31 cellular contexts compared by ENCODE assay signal in the genomic region with DNA sequence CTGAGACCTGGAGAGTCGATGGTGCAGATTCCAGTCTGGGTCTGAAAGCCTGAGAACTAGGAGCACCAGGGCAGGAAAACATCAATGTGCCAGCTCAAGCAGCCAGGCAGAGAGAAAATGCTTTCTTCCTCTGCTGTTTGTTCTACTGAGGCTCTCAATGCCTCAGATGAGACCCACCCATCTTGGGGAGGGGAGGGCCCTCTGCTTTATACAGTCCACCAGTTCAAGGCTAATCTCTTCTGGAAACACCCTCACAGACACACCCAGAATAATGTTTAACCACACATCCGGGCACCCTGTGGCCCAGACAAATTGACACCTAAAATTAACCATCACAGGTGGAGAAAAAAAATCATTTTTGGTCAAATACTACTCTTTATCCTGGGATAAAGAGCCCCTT.
"Had no signal": no experiment of that assay in that cellular context is flagged by ENCODE, and none has a peak within 500 bp of the region (broad histone marks: within the 10 kb centered on the region; RNA-seq: fewer than 3 reads in every experiment).

No MANE protein-coding gene starts in this region.

- DNase-seq: activated CD4-positive, alpha-beta memory T cell treated with anti-CD3 and anti-CD28 coated beads for 36 hours; activated CD4-positive, alpha-beta T cell treated with anti-CD3 and anti-CD28 coated beads, Interleukin-2, amount 10 ng/mL, durations not matched to agents 24 days and 14 days; activated CD8-positive, alpha-beta memory T cell treated with anti-CD3 and anti-CD28 coated beads, Interleukin-2, amount 50 U/mL, for 4 hours; activated effector memory CD4-positive, alpha-beta T cell treated with anti-CD3 and anti-CD28 coated beads, Interleukin-2, amount 50 U/mL, for 16 hours; activated naive CD4-positive, alpha-beta T cell treated with anti-CD3 and anti-CD28 coated beads for 36 hours; activated naive CD8-positive, alpha-beta T cell treated with anti-CD3 and anti-CD28 coated beads for 36 hours; activated T-cell treated with anti-CD3 and anti-CD28 coated beads, Interleukin-2, amount 50 U/mL, for 1 hour; adrenal gland; aorta; cerebellar nuclear complex; cortex of kidney; endodermal cell; foreskin keratinocyte; heart left ventricle; hypothalamus; kidney glomerular epithelial cell; left ventricle myocardium superior; naive thymus-derived CD4-positive, alpha-beta T cell; ovary; stimulated activated CD4-positive, alpha-beta T cell treated with anti-CD3 and anti-CD28 coated beads, Interleukin-4, amount 100 ng/mL, for 24 hours; substantia nigra; T-helper 2 cell; upper lobe of left lung had no signal

- H3K36me3 ChIP-seq: adrenal gland, cardiac muscle cell, esophagus muscularis mucosa, heart left ventricle, ovary, upper lobe of left lung, vagina had no signal

- H3K9me3 ChIP-seq: adrenal gland, ovary, upper lobe of left lung, vagina had no signal

- H3K27ac ChIP-seq: adrenal gland, cardiac muscle cell, esophagus muscularis mucosa, foreskin keratinocyte, heart left ventricle, ovary, skin epidermis, upper lobe of left lung, vagina, VCaP had no signal

- ATAC-seq: activated CD4-positive, CD25-positive, alpha-beta regulatory T cell treated with anti-CD3 and anti-CD28 coated beads, Interleukin-2, amount 50 U/mL, for 24 hours; foreskin keratinocyte; heart left ventricle; left ventricle myocardium superior; naive thymus-derived CD4-positive, alpha-beta T cell; sciatic nerve; stimulated activated effector memory CD8-positive, alpha-beta T cell treated with anti-CD3 and anti-CD28 coated beads, Interleukin-12 subunit alpha, Interleukin-12 subunit beta, amount 100 ng/mL, for 72 hours had no signal

- H3K4me3 ChIP-seq: adrenal gland, cardiac muscle cell, esophagus muscularis mucosa, heart left ventricle, ovary, skin epidermis, upper lobe of left lung, vagina had no signal

- H3K4me1 ChIP-seq: adrenal gland, esophagus muscularis mucosa, foreskin keratinocyte, heart left ventricle, upper lobe of left lung, vagina had no signal

- H3K27me3 ChIP-seq: adrenal gland, cardiac muscle cell, esophagus muscularis mucosa, heart left ventricle, ovary, upper lobe of left lung, vagina had no signal
